Comparison of ENCODE assay signal across 14 cellular contexts in genomic region chr12:115873416-115874082, GRCh38.
DNase-seq lines count a peak whose midpoint lies in the region; ATAC-seq and TF ChIP-seq lines count a peak whose summit lies in the region.
"Had no signal": no experiment of that assay in that cellular context is flagged by ENCODE, and none has a peak within 500 bp of the region (broad histone marks: within the 10 kb centered on the region; RNA-seq: fewer than 3 reads in every experiment).

No MANE protein-coding gene starts in this region.

- H3K9me3 ChIP-seq in HCT116 (ENCODE audit: control insufficient read depth in 1 of 2, insufficient read depth in 1 of 2, low read depth in 1 of 2, low read length in 2 of 2): no peaks in the 10 kb centered on the region
- no peaks in the 10 kb centered on the region for H3K9me3 ChIP-seq in iPS-18a (ENCODE audit: control insufficient read depth, low read depth, low read length)
- no peaks in the 10 kb centered on the region for H3K9me3 ChIP-seq in testis
- no peaks in the 10 kb centered on the region for H3K9me3 ChIP-seq in left lung
- H3K9me3 ChIP-seq: pancreas had no signal

- no peak for ATAC-seq in HCT116
- ATAC-seq in GM19351 (IDR thresholded peaks at IDR 0.05; ENCODE audit: unreplicated experiment): no peak
- ATAC-seq in left lung: no peak
- ATAC-seq: stimulated activated naive B cell treated with anti-CD40 and anti-IgM and Interleukin-4, amounts not matched to agents 10 μg/mL and 1 μg/mL and 100 μg/mL, for 72 hours had no signal

- H3K4me2 ChIP-seq in HCT116 (ENCODE audit: low read length): peak overlapping the region; percentile 71
- H3K4me2 ChIP-seq: KMS-11 had no signal

- no peaks in the 10 kb centered on the region for H3K36me3 ChIP-seq in HCT116 (ENCODE audit: control insufficient read depth in 1 of 2, insufficient read depth in 2 of 2, low read length in 2 of 2)
- H3K36me3 ChIP-seq in iPS-18a (ENCODE audit: control insufficient read depth, low read depth, low read length): no peaks in the 10 kb centered on the region
- no peaks in the 10 kb centered on the region for H3K36me3 ChIP-seq in testis (ENCODE audit: low read depth, missing control alignments)
- no peaks in the 10 kb centered on the region for H3K36me3 ChIP-seq in left lung
- H3K36me3 ChIP-seq: pancreas had no signal

- peak overlapping the region; percentile 10; the same call in 1 of the 2 replicates for H3K9ac ChIP-seq in HCT116 (ENCODE audit: low read length)
- H3K9ac ChIP-seq in iPS-18a (ENCODE audit: low read length): peak overlapping the region; percentile 42
- H3K9ac ChIP-seq: KMS-11 had no signal

- H3K27me3 ChIP-seq in HCT116 (ENCODE audit: insufficient read depth, low read length) (no peaks in the 10 kb centered on the region), iPS-18a (ENCODE audit: control insufficient read depth, insufficient read depth, low read length) (no peaks in the 10 kb centered on the region), testis (no peaks in the 10 kb centered on the region), left lung (peaks cover 0 to 6% of the 10 kb centered on the region in 2 donors)
- H3K27me3 ChIP-seq: pancreas had no signal

- TF ChIP-seq CTCF in 22Rv1 (IDR thresholded peaks at IDR 0.05) (no peak), HCT116 (IDR thresholded peaks at IDR 0.05 in 2 of 3, conservative IDR thresholded peaks at IDR 0.05 in 1 of 3; ENCODE audit: borderline replicate concordance in 1 of 3, insufficient read depth in 1 of 3, low read depth in 2 of 3, low read length in 2 of 3) (no peak), testis (IDR thresholded peaks at IDR 0.05) (no peak), left lung (IDR thresholded peaks at IDR 0.05) (no peak)

- CTCF ChIA-PET in HCT116 (lab: Charles Lee): interaction anchor here (1.3 to 2.6 kb wide), 4 partner anchors 10 to 74 kb away, joined by 5 to 12 read pairs (median 6); no protein-coding TSS in a partner anchor

- peak overlapping the region in 1 of 2 experiments; percentile 44; a peak in 2 of 4 replicates for H3K4me3 ChIP-seq in HCT116 (replicated peaks in 1 of 2; ENCODE audit: low read depth in 1 of 2, low read length in 2 of 2)
- H3K4me3 ChIP-seq in iPS-18a (ENCODE audit: low read length): peak overlapping the region; percentile 20
- no peak overlapping the region for H3K4me3 ChIP-seq in testis
- no peak overlapping the region for H3K4me3 ChIP-seq in left lung
- H3K4me3 ChIP-seq: pancreas had no signal

- 89 to 92% methylated on average over 4 of the region's 4 CpGs for WGBS in testis, 2 donors

- H3K4me1 ChIP-seq in HCT116 (ENCODE audit: control insufficient read depth in 1 of 2, insufficient read depth in 2 of 2, low read length in 2 of 2): peaks cover 36 to 43% of the 10 kb centered on the region in 2 experiments
- H3K4me1 ChIP-seq in iPS-18a (ENCODE audit: control insufficient read depth, low read depth, low read length): peaks cover 24% of the 10 kb centered on the region
- H3K4me1 ChIP-seq in testis: no peaks in the 10 kb centered on the region
- H3K4me1 ChIP-seq in left lung: no peaks in the 10 kb centered on the region

- H2AFZ ChIP-seq in HCT116 (ENCODE audit: low read depth, low read length, poor library complexity, severe bottlenecking): peak overlapping the region; percentile 74

- no peak for TF ChIP-seq RAD21 in HCT116 (IDR thresholded peaks at IDR 0.05; ENCODE audit: low read depth)

- no peaks in the 10 kb centered on the region for H3K9me2 ChIP-seq in HCT116 (ENCODE audit: insufficient read depth)

- H3K79me2 ChIP-seq in HCT116 (ENCODE audit: insufficient read depth, low read length): no peaks in the 10 kb centered on the region

- no TSS peak for BruUV-seq in HCT116 (replicated peaks; lab: Mats Ljungman, UMichigan)

- no peaks in the 10 kb centered on the region for H4K20me1 ChIP-seq in HCT116 (ENCODE audit: insufficient read depth)

- H3K27ac ChIP-seq in 22Rv1 (peak overlapping the region; percentile 99), HCT116 (ENCODE audit: low read depth, low read length) (peak overlapping the region; percentile 47), iPS-18a (ENCODE audit: low read length) (peak overlapping the region; percentile 48), testis (no peak overlapping the region), left lung (no peak overlapping the region)
- H3K27ac ChIP-seq: KMS-11 had no signal

- no peak for DNase-seq in HCT116 (ENCODE audit: low read depth, low spot score)
- peak; percentile 94 for DNase-seq in NCI-H748 treated with DMSO at 0.1 percent for 48 hours (lab: John Stamatoyannopoulos, UW)
- no peak for DNase-seq in testis
- DNase-seq in amygdala (lab: John Stamatoyannopoulos, UW): no peak
- DNase-seq in left lung: no peak
- DNase-seq: CD4-positive, alpha-beta memory T cell; NCI-H1694; stimulated activated naive B cell treated with anti-CD40 and anti-IgM and Interleukin-4, amounts not matched to agents 10 μg/mL and 1 μg/mL and 100 μg/mL, for 72 hours; SW 1271 had no signal

- POLR2A ChIA-PET in HCT116 (lab: Charles Lee): no interaction called here

- intact Hi-C loops in HCT116 (cut with micrococcal nuclease): no loop called here
- intact Hi-C loops in testis (cut with DNase I; ENCODE audit: low total_unique reads): no loop called here
- intact Hi-C loops in left lung (cut with DNase I): no loop called here

- TF ChIP-seq POLR2A in HCT116 (IDR thresholded peaks at IDR 0.05; ENCODE audit: borderline replicate concordance, extremely low read depth, insufficient read depth, insufficient read length): no peak
- TF ChIP-seq POLR2A in testis (IDR thresholded peaks at IDR 0.05): no peak

- RAD21 ChIA-PET in HCT116 (lab: Charles Lee; ENCODE audit: low non-redundant PET in 1 of 2, low total read pairs in 2 of 2, uncharacterized antibody in 2 of 2, unreplicated experiment in 2 of 2): no interaction called here

TF ChIP-seq in HCT116, 20 proteins besides CTCF, POLR2A, EP300 and RAD21:
- no peak for TF ChIP-seq EZH2phosphoT487 (IDR thresholded peaks at IDR 0.05; ENCODE audit: borderline replicate concordance)
- no peak for TF ChIP-seq FOSL1 (IDR thresholded peaks at IDR 0.05; ENCODE audit: low read depth)
- no peak for TF ChIP-seq JUND (IDR thresholded peaks at IDR 0.05)
- no peak for TF ChIP-seq TCF7L2 (IDR thresholded peaks at IDR 0.05; ENCODE audit: borderline replicate concordance, extremely low read depth, insufficient read depth, insufficient read length)
- no peak for TF ChIP-seq YY1 (IDR thresholded peaks at IDR 0.05; ENCODE audit: extremely low read depth, insufficient replicate concordance, low read depth, low read length)
- TF ChIP-seq CEBPB (IDR thresholded peaks at IDR 0.05; ENCODE audit: low read depth): peak; percentile 11; the same call in 1 of the 2 replicates
- no peak for TF ChIP-seq SIN3A (IDR thresholded peaks at IDR 0.05; ENCODE audit: low read depth)
- no peak for TF ChIP-seq POLR2AphosphoS5 (IDR thresholded peaks at IDR 0.05; ENCODE audit: low read depth, low read length)
- TF ChIP-seq EZH2 (IDR thresholded peaks at IDR 0.05): no peak
- TF ChIP-seq, protein P1, sequence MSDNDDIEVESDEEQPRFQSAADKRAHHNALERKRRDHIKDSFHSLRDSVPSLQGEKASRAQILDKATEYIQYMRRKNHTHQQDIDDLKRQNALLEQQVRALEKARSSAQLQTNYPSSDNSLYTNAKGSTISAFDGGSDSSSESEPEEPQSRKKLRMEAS (IDR thresholded peaks at IDR 0.05): 0 out of 2 replicates have a peak, but pooled peaks have one; percentile 28
- no peak for TF ChIP-seq EGR1 (IDR thresholded peaks at IDR 0.05; ENCODE audit: low read depth)
- TF ChIP-seq ELF1 (IDR thresholded peaks at IDR 0.05; ENCODE audit: borderline replicate concordance, low read depth): no peak
- TF ChIP-seq ZNF274 (IDR thresholded peaks at IDR 0.05; ENCODE audit: low read depth, low read length): no peak
- TF ChIP-seq, protein P2, sequence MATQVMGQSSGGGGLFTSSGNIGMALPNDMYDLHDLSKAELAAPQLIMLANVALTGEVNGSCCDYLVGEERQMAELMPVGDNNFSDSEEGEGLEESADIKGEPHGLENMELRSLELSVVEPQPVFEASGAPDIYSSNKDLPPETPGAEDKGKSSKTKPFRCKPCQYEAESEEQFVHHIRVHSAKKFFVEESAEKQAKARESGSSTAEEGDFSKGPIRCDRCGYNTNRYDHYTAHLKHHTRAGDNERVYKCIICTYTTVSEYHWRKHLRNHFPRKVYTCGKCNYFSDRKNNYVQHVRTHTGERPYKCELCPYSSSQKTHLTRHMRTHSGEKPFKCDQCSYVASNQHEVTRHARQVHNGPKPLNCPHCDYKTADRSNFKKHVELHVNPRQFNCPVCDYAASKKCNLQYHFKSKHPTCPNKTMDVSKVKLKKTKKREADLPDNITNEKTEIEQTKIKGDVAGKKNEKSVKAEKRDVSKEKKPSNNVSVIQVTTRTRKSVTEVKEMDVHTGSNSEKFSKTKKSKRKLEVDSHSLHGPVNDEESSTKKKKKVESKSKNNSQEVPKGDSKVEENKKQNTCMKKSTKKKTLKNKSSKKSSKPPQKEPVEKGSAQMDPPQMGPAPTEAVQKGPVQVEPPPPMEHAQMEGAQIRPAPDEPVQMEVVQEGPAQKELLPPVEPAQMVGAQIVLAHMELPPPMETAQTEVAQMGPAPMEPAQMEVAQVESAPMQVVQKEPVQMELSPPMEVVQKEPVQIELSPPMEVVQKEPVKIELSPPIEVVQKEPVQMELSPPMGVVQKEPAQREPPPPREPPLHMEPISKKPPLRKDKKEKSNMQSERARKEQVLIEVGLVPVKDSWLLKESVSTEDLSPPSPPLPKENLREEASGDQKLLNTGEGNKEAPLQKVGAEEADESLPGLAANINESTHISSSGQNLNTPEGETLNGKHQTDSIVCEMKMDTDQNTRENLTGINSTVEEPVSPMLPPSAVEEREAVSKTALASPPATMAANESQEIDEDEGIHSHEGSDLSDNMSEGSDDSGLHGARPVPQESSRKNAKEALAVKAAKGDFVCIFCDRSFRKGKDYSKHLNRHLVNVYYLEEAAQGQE (IDR thresholded peaks at IDR 0.05; ENCODE audit: low read depth): no peak
- TF ChIP-seq, protein P3, sequence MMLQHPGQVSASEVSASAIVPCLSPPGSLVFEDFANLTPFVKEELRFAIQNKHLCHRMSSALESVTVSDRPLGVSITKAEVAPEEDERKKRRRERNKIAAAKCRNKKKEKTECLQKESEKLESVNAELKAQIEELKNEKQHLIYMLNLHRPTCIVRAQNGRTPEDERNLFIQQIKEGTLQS (IDR thresholded peaks at IDR 0.05): no peak
- TF ChIP-seq ZFX (IDR thresholded peaks at IDR 0.05): no peak

Comparison
In these comparisons a context has a peak if more than half of its experiments do, and no peak if none do; other contexts are left out.
1. H3K27ac ChIP-seq: peak in 22Rv1 (single experiment), HCT116 (single experiment) and iPS-18a (single experiment); none in testis (0 of 2) and left lung (0 of 2).